15 cellular contexts compared by ENCODE assay signal in genomic region chr5:16665611-16666010, GRCh38.
"Had no signal": no experiment of that assay in that cellular context is flagged by ENCODE, and none has a peak within 500 bp of the region (broad histone marks: within the 10 kb centered on the region; RNA-seq: fewer than 3 reads in every experiment).

No MANE protein-coding gene starts in this region.

- H3K36me3 Mint-ChIP-seq: naive thymus-derived CD8-positive, alpha-beta T cell had no signal

- DNase-seq: activated CD4-positive, alpha-beta T cell treated with anti-CD3 and anti-CD28 coated beads for 4 hours; activated CD8-positive, alpha-beta memory T cell treated with anti-CD3 and anti-CD28 coated beads, Interleukin-2, amount 50 U/mL, for 4 hours; activated CD8-positive, alpha-beta T cell treated with anti-CD3 and anti-CD28 coated beads for 36 hours; activated naive CD4-positive, alpha-beta T cell; aorta; hippocampal formation; naive thymus-derived CD8-positive, alpha-beta T cell; occipital lobe; psoas muscle; stimulated activated CD4-positive, alpha-beta T cell treated with anti-CD3 and anti-CD28 coated beads, Interleukin-12 subunit alpha, Interleukin-12 subunit beta, amount 100 ng/mL, for 4 hours; stimulated activated naive CD4-positive, alpha-beta T cell; T1000 had no signal

- H3K4me3 Mint-ChIP-seq: activated CD8-positive, alpha-beta T cell treated with anti-CD3 and anti-CD28 coated beads for 36 hours; type B pancreatic cell had no signal

- ATAC-seq: activated CD8-positive, alpha-beta T cell treated with anti-CD3 and anti-CD28 coated beads for 36 hours; naive thymus-derived CD8-positive, alpha-beta T cell; psoas muscle; sciatic nerve had no signal

- H3K27ac ChIP-seq: psoas muscle had no signal

- H3K27ac Mint-ChIP-seq: activated CD8-positive, alpha-beta T cell treated with anti-CD3 and anti-CD28 coated beads for 36 hours; type B pancreatic cell had no signal

- H3K4me3 ChIP-seq: lung, psoas muscle had no signal

- H3K27me3 Mint-ChIP-seq: activated CD8-positive, alpha-beta T cell treated with anti-CD3 and anti-CD28 coated beads for 36 hours; naive thymus-derived CD8-positive, alpha-beta T cell; type B pancreatic cell had no signal

- H3K9me3 Mint-ChIP-seq: activated CD8-positive, alpha-beta T cell treated with anti-CD3 and anti-CD28 coated beads for 36 hours; naive thymus-derived CD8-positive, alpha-beta T cell; type B pancreatic cell had no signal

- H3K9me3 ChIP-seq: psoas muscle had no signal
